Comparison of ENCODE assay signal across 1 cellular context in the genomic region with DNA sequence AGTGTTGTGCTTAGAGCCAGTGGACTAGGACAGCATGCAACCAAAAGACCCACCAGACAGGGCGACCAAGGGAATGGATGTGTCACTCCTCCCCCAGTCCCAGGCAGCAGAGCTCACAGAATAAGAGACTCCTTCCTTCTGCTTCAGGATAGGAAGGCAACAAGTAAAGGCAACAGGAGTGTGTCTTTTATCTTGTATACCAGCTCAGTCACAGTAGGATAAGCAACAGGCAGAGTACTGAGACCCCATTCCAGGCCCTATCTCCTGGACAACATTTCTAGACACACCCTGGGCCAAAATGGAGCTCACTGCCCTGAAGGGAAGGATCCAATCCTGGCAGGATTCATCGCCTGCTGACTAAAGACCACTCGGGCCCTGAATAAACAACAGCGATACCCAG.
TF ChIP-seq lines count a peak whose summit lies in the region.

No MANE protein-coding gene starts in this region.

TF ChIP-seq in WTC11, 78 proteins besides CTCF, POLR2A, EP300 and RAD21 (continued from another document):
- TF ChIP-seq, protein P1, sequence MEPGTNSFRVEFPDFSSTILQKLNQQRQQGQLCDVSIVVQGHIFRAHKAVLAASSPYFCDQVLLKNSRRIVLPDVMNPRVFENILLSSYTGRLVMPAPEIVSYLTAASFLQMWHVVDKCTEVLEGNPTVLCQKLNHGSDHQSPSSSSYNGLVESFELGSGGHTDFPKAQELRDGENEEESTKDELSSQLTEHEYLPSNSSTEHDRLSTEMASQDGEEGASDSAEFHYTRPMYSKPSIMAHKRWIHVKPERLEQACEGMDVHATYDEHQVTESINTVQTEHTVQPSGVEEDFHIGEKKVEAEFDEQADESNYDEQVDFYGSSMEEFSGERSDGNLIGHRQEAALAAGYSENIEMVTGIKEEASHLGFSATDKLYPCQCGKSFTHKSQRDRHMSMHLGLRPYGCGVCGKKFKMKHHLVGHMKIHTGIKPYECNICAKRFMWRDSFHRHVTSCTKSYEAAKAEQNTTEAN (CRISPR knock-in tag; IDR thresholded peaks at IDR 0.05), result no peak
- TF ChIP-seq, protein P2, sequence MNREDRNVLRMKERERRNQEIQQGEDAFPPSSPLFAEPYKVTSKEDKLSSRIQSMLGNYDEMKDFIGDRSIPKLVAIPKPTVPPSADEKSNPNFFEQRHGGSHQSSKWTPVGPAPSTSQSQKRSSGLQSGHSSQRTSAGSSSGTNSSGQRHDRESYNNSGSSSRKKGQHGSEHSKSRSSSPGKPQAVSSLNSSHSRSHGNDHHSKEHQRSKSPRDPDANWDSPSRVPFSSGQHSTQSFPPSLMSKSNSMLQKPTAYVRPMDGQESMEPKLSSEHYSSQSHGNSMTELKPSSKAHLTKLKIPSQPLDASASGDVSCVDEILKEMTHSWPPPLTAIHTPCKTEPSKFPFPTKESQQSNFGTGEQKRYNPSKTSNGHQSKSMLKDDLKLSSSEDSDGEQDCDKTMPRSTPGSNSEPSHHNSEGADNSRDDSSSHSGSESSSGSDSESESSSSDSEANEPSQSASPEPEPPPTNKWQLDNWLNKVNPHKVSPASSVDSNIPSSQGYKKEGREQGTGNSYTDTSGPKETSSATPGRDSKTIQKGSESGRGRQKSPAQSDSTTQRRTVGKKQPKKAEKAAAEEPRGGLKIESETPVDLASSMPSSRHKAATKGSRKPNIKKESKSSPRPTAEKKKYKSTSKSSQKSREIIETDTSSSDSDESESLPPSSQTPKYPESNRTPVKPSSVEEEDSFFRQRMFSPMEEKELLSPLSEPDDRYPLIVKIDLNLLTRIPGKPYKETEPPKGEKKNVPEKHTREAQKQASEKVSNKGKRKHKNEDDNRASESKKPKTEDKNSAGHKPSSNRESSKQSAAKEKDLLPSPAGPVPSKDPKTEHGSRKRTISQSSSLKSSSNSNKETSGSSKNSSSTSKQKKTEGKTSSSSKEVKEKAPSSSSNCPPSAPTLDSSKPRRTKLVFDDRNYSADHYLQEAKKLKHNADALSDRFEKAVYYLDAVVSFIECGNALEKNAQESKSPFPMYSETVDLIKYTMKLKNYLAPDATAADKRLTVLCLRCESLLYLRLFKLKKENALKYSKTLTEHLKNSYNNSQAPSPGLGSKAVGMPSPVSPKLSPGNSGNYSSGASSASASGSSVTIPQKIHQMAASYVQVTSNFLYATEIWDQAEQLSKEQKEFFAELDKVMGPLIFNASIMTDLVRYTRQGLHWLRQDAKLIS (CRISPR knock-in tag; IDR thresholded peaks at IDR 0.05; ENCODE audit: borderline replicate concordance), result no peak
TF ChIP-seq in WTC11: peak in this region for 0.
